18 cellular contexts compared by ENCODE assay signal in genomic region chr14:105848570-105848969, GRCh38.
"Had no signal": no experiment of that assay in that cellular context is flagged by ENCODE, and none has a peak within 500 bp of the region (broad histone marks: within the 10 kb centered on the region; RNA-seq: fewer than 3 reads in every experiment).

No MANE protein-coding gene starts in this region.

- H3K4me3 Mint-ChIP-seq: naive thymus-derived CD4-positive, alpha-beta T cell; nephron progenitor cell; stimulated activated naive CD8-positive, alpha-beta T cell treated with anti-CD3 and anti-CD28 coated beads, Interleukin-15, Interleukin-2, amounts not matched to agents 100 ng/mL and 50 ng/mL, for 24 hours had no signal

- H3K36me3 Mint-ChIP-seq: naive thymus-derived CD4-positive, alpha-beta T cell had no signal

- DNase-seq: cortex of kidney; dorsolateral prefrontal cortex; effector CD8-positive, alpha-beta T cell; heart left ventricle; hippocampal formation; left colon; mesendoderm; naive thymus-derived CD4-positive, alpha-beta T cell; nephron progenitor cell; small intestine; stimulated activated CD4-positive, alpha-beta T cell treated with anti-CD3 and anti-CD28 coated beads, Interleukin-2, amount 100 ng/mL, for 48 hours; tibial artery; upper lobe of left lung; uterus had no signal

- H3K36me3 ChIP-seq: heart left ventricle, neutrophil, right atrium auricular region, tibial artery, upper lobe of left lung, uterus had no signal

- H3K4me3 ChIP-seq: dorsolateral prefrontal cortex, heart left ventricle, right atrium auricular region, tibial artery, upper lobe of left lung, uterus had no signal

- H3K27ac ChIP-seq: dorsolateral prefrontal cortex, heart left ventricle, neutrophil, right atrium auricular region, tibial artery, upper lobe of left lung, uterus had no signal

- H3K27ac Mint-ChIP-seq: nephron progenitor cell; stimulated activated naive CD8-positive, alpha-beta T cell treated with anti-CD3 and anti-CD28 coated beads, Interleukin-15, Interleukin-2, amounts not matched to agents 100 ng/mL and 50 ng/mL, for 24 hours had no signal

- H3K27me3 Mint-ChIP-seq: stimulated activated naive CD8-positive, alpha-beta T cell treated with anti-CD3 and anti-CD28 coated beads, Interleukin-15, Interleukin-2, amounts not matched to agents 100 ng/mL and 50 ng/mL, for 24 hours had no signal

- ATAC-seq: esophagus mucosa; heart left ventricle; left colon; naive thymus-derived CD4-positive, alpha-beta T cell had no signal

- H3K4me1 ChIP-seq: heart left ventricle, right atrium auricular region, tibial artery, upper lobe of left lung, uterus had no signal

- H3K9me3 Mint-ChIP-seq: stimulated activated naive CD8-positive, alpha-beta T cell treated with anti-CD3 and anti-CD28 coated beads, Interleukin-15, Interleukin-2, amounts not matched to agents 100 ng/mL and 50 ng/mL, for 24 hours had no signal

- H3K4me1 Mint-ChIP-seq: naive thymus-derived CD4-positive, alpha-beta T cell; nephron progenitor cell had no signal

- H3K27me3 ChIP-seq: neutrophil, right atrium auricular region, upper lobe of left lung, uterus had no signal

- H3K9me3 ChIP-seq: neutrophil, right atrium auricular region, tibial artery, upper lobe of left lung, uterus had no signal
